In the genomic region with DNA sequence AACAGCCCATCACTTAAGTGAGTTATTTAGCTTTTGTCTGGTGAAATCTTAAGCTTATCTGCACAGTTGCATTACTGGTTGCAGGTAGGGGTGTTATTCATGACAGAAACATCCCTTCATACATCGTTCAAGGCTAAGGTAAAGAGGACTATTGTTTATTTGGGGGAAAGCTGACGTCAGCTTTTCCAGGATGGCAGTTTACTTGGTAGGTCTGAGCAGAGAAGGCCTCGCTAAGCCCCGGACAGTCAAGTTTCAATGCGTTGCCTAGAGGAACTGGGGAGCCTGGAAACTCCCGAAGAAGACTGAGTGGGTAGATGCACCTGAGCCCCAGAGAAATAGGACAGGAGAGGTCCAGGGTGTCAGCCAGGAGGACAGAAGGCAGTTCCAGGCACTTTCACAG, we compare ENCODE assay signal across 12 cellular contexts. TPM values are rescaled to one million over a fixed set of nuclear protein-coding genes. Genes with fewer than 3 reads are reported as not detected.
DNase-seq lines count a peak whose midpoint lies in the region; ATAC-seq, FAIRE-seq and TF ChIP-seq lines count a peak whose summit lies in the region.
"Had no signal": no experiment of that assay in that cellular context is flagged by ENCODE, and none has a peak within 500 bp of the region (broad histone marks: within the 10 kb centered on the region; RNA-seq: fewer than 3 reads in every experiment).

No MANE protein-coding gene starts in this region.

- H3K27ac Mint-ChIP-seq in CD4-positive, alpha-beta T cell: peak overlapping the region; percentile 75

- H3K9me3 ChIP-seq in CD4-positive, alpha-beta T cell (ENCODE audit: control insufficient read depth, low read length): no peaks in the 10 kb centered on the region

- no peak for DNase-seq in CD4-positive, alpha-beta T cell
- peak; percentile 18 for DNase-seq in H4 (ENCODE audit: low spot score)
- DNase-seq in SW480 (ENCODE audit: low spot score): peak; percentile 29
- DNase-seq in kidney epithelial cell (ENCODE audit: low read depth): peak; percentile 35
- no peak for DNase-seq in activated CD4-positive, alpha-beta T cell treated with anti-CD3 and anti-CD28 coated beads for 48 hours
- DNase-seq in NCI-H187 treated with DMSO at 0.1 percent for 48 hours (lab: John Stamatoyannopoulos, UW): no peak
- no peak for DNase-seq in frontal cortex (ENCODE audit: low spot score in 2 of 2)
- DNase-seq: activated CD4-positive, alpha-beta T cell treated with anti-CD3 and anti-CD28 coated beads, Interleukin-2, amount 50 U/mL, for 48 hours; amygdala; DMS79 had no signal

- POLR2A ChIA-PET in CD4-positive, alpha-beta T cell (lab: Charles Lee): interaction anchor here (1.4 to 6.5 kb wide), 3 partner anchors 117 to 204 kb away, joined by 3 to 154 read pairs (median 52); partner anchors contain the start of genes CLASP1 and NIFK

- H3K27me3 ChIP-seq in CD4-positive, alpha-beta T cell (ENCODE audit: control insufficient read depth, insufficient read depth, low read length): no peaks in the 10 kb centered on the region
- no peaks in the 10 kb centered on the region for H3K27me3 ChIP-seq in kidney epithelial cell (ENCODE audit: control insufficient read depth, insufficient read depth, low read length)

- peaks cover 48% of the 10 kb centered on the region for H3K4me1 Mint-ChIP-seq in CD4-positive, alpha-beta T cell (ENCODE audit: low read depth)

- ATAC-seq in CD4-positive, alpha-beta T cell (ENCODE audit: poor library complexity): no peak
- no peak for ATAC-seq in GM18511 (IDR thresholded peaks at IDR 0.05; ENCODE audit: unreplicated experiment)

- CTCF ChIA-PET in CD4-positive, alpha-beta T cell (lab: Charles Lee): interaction anchor here (3.5 kb wide), 1 partner anchor 117 kb away, joined by 19 read pairs; the partner anchor contains the start of gene CLASP1

- no peaks in the 10 kb centered on the region for H3K36me3 ChIP-seq in kidney epithelial cell (ENCODE audit: control insufficient read depth, insufficient read depth, low read length)

- H3K27ac ChIP-seq in CD4-positive, alpha-beta T cell (ENCODE audit: low read depth, low read length): no peak overlapping the region

- peaks cover 10% of the 10 kb centered on the region for H3K36me3 Mint-ChIP-seq in CD4-positive, alpha-beta T cell (ENCODE audit: low read depth)

- intact Hi-C loops in CD4-positive, alpha-beta T cell (cut with DNase I, micrococcal nuclease): loop anchor here (2.0 to 5.0 kb wide), 4 partner anchors 116 to 444 kb away; partner anchors contain the start of gene CLASP1 (in 1 of the 2)

- H3K4me3 Mint-ChIP-seq in CD4-positive, alpha-beta T cell: peak overlapping the region; percentile 34

- H3K27me3 Mint-ChIP-seq in CD4-positive, alpha-beta T cell: no peaks in the 10 kb centered on the region

- H3K9me3 Mint-ChIP-seq in CD4-positive, alpha-beta T cell: no peaks in the 10 kb centered on the region

- H3K4me3 ChIP-seq in kidney epithelial cell (ENCODE audit: low read depth, low read length): no peak overlapping the region

- TF ChIP-seq CTCF in CD4-positive, alpha-beta T cell (IDR thresholded peaks at IDR 0.05): no peak
- TF ChIP-seq CTCF in kidney epithelial cell (IDR thresholded peaks at IDR 0.05; ENCODE audit: insufficient read depth, low read length, poor library complexity, severe bottlenecking): no peak

- FAIRE-seq in frontal cortex (lab: Jason Lieb, UNC): no peak

RNA-seq across cellular contexts. Expression of gene RNU4ATAC, which starts 2.2 kb away (rescaled TPM):
- total RNA-seq in CD4-positive, alpha-beta T cell: not detected
- total RNA-seq in H4 (2014; rRNA removed; shearing (Covaris generic)): not detected in 2 replicates
- total RNA-seq in kidney epithelial cell (not detected in 2 replicates), frontal cortex (under 0.01 TPM)
- total RNA-seq: ureter had no signal

Comparison
In these comparisons a context has a peak if more than half of its experiments do, and no peak if none do; other contexts are left out.
1. DNase-seq: peak in H4 (single experiment), SW480 (single experiment) and kidney epithelial cell (single experiment); none in CD4-positive, alpha-beta T cell (0 of 10), activated CD4-positive, alpha-beta T cell treated with anti-CD3 and anti-CD28 coated beads for 48 hours (single experiment), NCI-H187 treated with DMSO at 0.1 percent for 48 hours (single experiment) and frontal cortex (0 of 2).